Comparison of ENCODE assay signal across 8 cellular contexts in genomic region chr5:74765929-74766328, GRCh38.
A peak's percentile ranks its signal among the peaks of the same experiment; 100 is the strongest.
DNase-seq lines count a peak whose midpoint lies in the region; ATAC-seq and TF ChIP-seq lines count a peak whose summit lies in the region.

No MANE protein-coding gene starts in this region.

- H3K4me3 ChIP-seq in GM08714 (ENCODE audit: low read length) (peak overlapping the region; percentile 100), RWPE2 (ENCODE audit: severe bottlenecking) (peak overlapping the region; percentile 75), fibroblast of mammary gland (ENCODE audit: control insufficient read depth, low read depth, low read length) (peak overlapping the region; percentile 98), rectal smooth muscle tissue (ENCODE audit: low read length) (peak overlapping the region; percentile 100)

- H3K27me3 ChIP-seq in RWPE2 (ENCODE audit: insufficient read depth, poor library complexity, severe bottlenecking) (no peaks in the 10 kb centered on the region), rectal smooth muscle tissue (ENCODE audit: control insufficient read depth, insufficient read depth, low read length) (no peaks in the 10 kb centered on the region)

- ATAC-seq in RWPE2 (ENCODE audit: low read depth) (no peak), GM21423 (IDR thresholded peaks at IDR 0.05; ENCODE audit: unreplicated experiment) (no peak)

- H3K36me3 ChIP-seq in RWPE2 (ENCODE audit: low read depth), result peaks cover 58% of the 10 kb centered on the region
- H3K36me3 ChIP-seq in rectal smooth muscle tissue (ENCODE audit: control insufficient read depth, insufficient read depth, low read length), result peaks cover 6% of the 10 kb centered on the region

- H3K9ac ChIP-seq in rectal smooth muscle tissue (ENCODE audit: low read length), result no peak overlapping the region

- H3K27ac ChIP-seq in RWPE2 (ENCODE audit: poor library complexity, severe bottlenecking) (peak overlapping the region; percentile 97), rectal smooth muscle tissue (ENCODE audit: low read depth, low read length) (no peak overlapping the region)

- H3K9me3 ChIP-seq in RWPE2 (ENCODE audit: severe bottlenecking), result no peaks in the 10 kb centered on the region

- DNase-seq in RWPE2 (ENCODE audit: low spot score) (no peak), fibroblast of mammary gland (ENCODE audit: low read depth) (no peak), NCI-H748 (lab: John Stamatoyannopoulos, UW; ENCODE audit: unreplicated experiment) (no peak), iPS-NIHi7 (ENCODE audit: extremely low spot score) (no peak), superior temporal gyrus (ENCODE audit: extremely low spot score) (no peak)

- H3K4me1 ChIP-seq in RWPE2 (ENCODE audit: insufficient read depth, poor library complexity, severe bottlenecking) (peaks cover 45% of the 10 kb centered on the region), rectal smooth muscle tissue (ENCODE audit: control insufficient read depth, insufficient read depth, low read length) (peaks cover 13% of the 10 kb centered on the region)

- TF ChIP-seq CTCF in RWPE2 (IDR thresholded peaks at IDR 0.05; ENCODE audit: poor library complexity, severe bottlenecking), result no peak
- no peak for TF ChIP-seq CTCF in fibroblast of mammary gland (conservative IDR thresholded peaks at IDR 0.05; ENCODE audit: control insufficient read depth, insufficient read depth, low read depth, low read length)
